In genomic region chr9:4936277-4936676, GRCh38 we compare ENCODE assay signal across 11 cellular contexts. TPM values are rescaled to one million over a fixed set of nuclear protein-coding genes. Genes with fewer than 3 reads are reported as not detected.
DNase-seq lines count a peak whose midpoint lies in the region; ATAC-seq and TF ChIP-seq lines count a peak whose summit lies in the region.
"Had no signal": no experiment of that assay in that cellular context is flagged by ENCODE, and none has a peak within 500 bp of the region (broad histone marks: within the 10 kb centered on the region; RNA-seq: fewer than 3 reads in every experiment).

No MANE protein-coding gene starts in this region.

- peak overlapping the region in 1 of 4 donors; percentile 23 for H3K27ac ChIP-seq in sigmoid colon

- TF ChIP-seq EP300 in sigmoid colon (IDR thresholded peaks at IDR 0.05) = no peak

- H3K4me3 Mint-ChIP-seq in activated naive CD8-positive, alpha-beta T cell treated with anti-CD3 and anti-CD28 coated beads, Interleukin-2, amount 10 ng/mL, durations not matched to agents 7 days and 5 days = peak overlapping the region; percentile 62

- peaks cover 4% of the 10 kb centered on the region for H3K36me3 Mint-ChIP-seq in activated naive CD8-positive, alpha-beta T cell treated with anti-CD3 and anti-CD28 coated beads, Interleukin-2, amount 10 ng/mL, durations not matched to agents 7 days and 5 days

- H3K27ac Mint-ChIP-seq in activated naive CD8-positive, alpha-beta T cell treated with anti-CD3 and anti-CD28 coated beads, Interleukin-2, amount 10 ng/mL, durations not matched to agents 7 days and 5 days = peak overlapping the region; percentile 93

- no peaks in the 10 kb centered on the region for H3K9me3 ChIP-seq in sigmoid colon

- no peaks in the 10 kb centered on the region for H3K27me3 ChIP-seq in sigmoid colon

- peaks cover 0 to 32% (median 18%) of the 10 kb centered on the region in 4 donors for H3K4me1 ChIP-seq in sigmoid colon

- peaks cover 3% of the 10 kb centered on the region for H3K9me3 Mint-ChIP-seq in activated naive CD8-positive, alpha-beta T cell treated with anti-CD3 and anti-CD28 coated beads, Interleukin-2, amount 10 ng/mL, durations not matched to agents 7 days and 5 days

- no peaks in the 10 kb centered on the region for H3K36me3 ChIP-seq in sigmoid colon

- DNase-seq in NOMO-1 treated with DMSO at 0.1 percent for 48 hours (lab: John Stamatoyannopoulos, UW; ENCODE audit: unreplicated experiment) = peak; percentile 0
- DNase-seq in NOMO-1 treated with dmso at 0.1 percent for 144 hours (lab: John Stamatoyannopoulos, UW; ENCODE audit: unreplicated experiment) = no peak
- no peak for DNase-seq in activated naive CD8-positive, alpha-beta T cell treated with anti-CD3 and anti-CD28 coated beads, Interleukin-2, amount 10 ng/mL, durations not matched to agents 7 days and 5 days
- peak; percentile 42 for DNase-seq in putamen (ENCODE audit: low spot score)
- no peak for DNase-seq in sigmoid colon
- DNase-seq: 8988T, DMS53, NCI-H146 had no signal

- intact Hi-C loops in sigmoid colon (cut with DNase I) = no loop called here

- H3K4me3 ChIP-seq in sigmoid colon = no peak overlapping the region

- 32 to 72% methylated on average over 3 of the region's 3 CpGs for WGBS in sigmoid colon, 2 donors

- POLR2A ChIA-PET in activated naive CD8-positive, alpha-beta T cell treated with anti-CD3 and anti-CD28 coated beads, Interleukin-2, amount 10 ng/mL, durations not matched to agents 7 days and 5 days (lab: Charles Lee) = interaction anchor here (1.0 kb wide), 1 partner anchor 49 kb away, joined by 16 read pairs; the partner anchor contains the start of gene JAK2

- peaks cover 43% of the 10 kb centered on the region for H3K4me1 Mint-ChIP-seq in activated naive CD8-positive, alpha-beta T cell treated with anti-CD3 and anti-CD28 coated beads, Interleukin-2, amount 10 ng/mL, durations not matched to agents 7 days and 5 days

- no peaks in the 10 kb centered on the region for H3K27me3 Mint-ChIP-seq in activated naive CD8-positive, alpha-beta T cell treated with anti-CD3 and anti-CD28 coated beads, Interleukin-2, amount 10 ng/mL, durations not matched to agents 7 days and 5 days

- no peak for TF ChIP-seq POLR2A in sigmoid colon (IDR thresholded peaks at IDR 0.05)

- ATAC-seq in HG02610 (IDR thresholded peaks at IDR 0.05; ENCODE audit: unreplicated experiment) (peak; percentile 26), HG03045 (IDR thresholded peaks at IDR 0.05; ENCODE audit: unreplicated experiment) (no peak), HG03457 (IDR thresholded peaks at IDR 0.05; ENCODE audit: unreplicated experiment) (no peak)
- ATAC-seq in activated naive CD8-positive, alpha-beta T cell treated with anti-CD3 and anti-CD28 coated beads, Interleukin-2, amount 10 ng/mL, durations not matched to agents 7 days and 5 days (ENCODE audit: low read depth) = peak; percentile 57

- TF ChIP-seq CTCF in sigmoid colon (IDR thresholded peaks at IDR 0.05) = no peak

RNA-seq across cellular contexts. Expression of gene JAK2, which starts 48.8 kb away (rescaled TPM):
- 10 to 100 TPM; 23.5 to 25.9 TPM for total RNA-seq in activated naive CD8-positive, alpha-beta T cell treated with anti-CD3 and anti-CD28 coated beads, Interleukin-2, amount 10 ng/mL, durations not matched to agents 7 days and 5 days
- total RNA-seq in sigmoid colon = 10 to 100 TPM; 28.5 to 36.8 (median 31.0) TPM
- 1 to 10 TPM; 5.3 to 7.7 (median 6.0) TPM for polyA plus RNA-seq in sigmoid colon

Comparison
In these comparisons a context has a peak if more than half of its experiments do, and no peak if none do; other contexts are left out.
1. DNase-seq: peak in NOMO-1 treated with DMSO at 0.1 percent for 48 hours (single experiment) and putamen (single experiment); none in NOMO-1 treated with dmso at 0.1 percent for 144 hours (single experiment), activated naive CD8-positive, alpha-beta T cell treated with anti-CD3 and anti-CD28 coated beads, Interleukin-2, amount 10 ng/mL, durations not matched to agents 7 days and 5 days (single experiment) and sigmoid colon (single experiment).
2. ATAC-seq: peak in HG02610 (single experiment) and activated naive CD8-positive, alpha-beta T cell treated with anti-CD3 and anti-CD28 coated beads, Interleukin-2, amount 10 ng/mL, durations not matched to agents 7 days and 5 days (single experiment); none in HG03045 (single experiment) and HG03457 (single experiment).